ENCODE assay signal across 14 cellular contexts in genomic region chr2:19850526-19851050, GRCh38. TPM values are rescaled to one million over a fixed set of nuclear protein-coding genes. Genes with fewer than 3 reads are reported as not detected.
DNase-seq lines count a peak whose midpoint lies in the region; ATAC-seq, FAIRE-seq and TF ChIP-seq lines count a peak whose summit lies in the region.
"Had no signal": no experiment of that assay in that cellular context is flagged by ENCODE, and none has a peak within 500 bp of the region (broad histone marks: within the 10 kb centered on the region; RNA-seq: fewer than 3 reads in every experiment).

No MANE protein-coding gene starts in this region.

- no peaks in the 10 kb centered on the region for H4K20me1 ChIP-seq in H1 (replicated peaks in 1 of 2; ENCODE audit: control insufficient read depth in 1 of 2, insufficient read depth in 2 of 2, low read length in 2 of 2)
- H4K20me1 ChIP-seq: BLaER1 had no signal

- no peak overlapping the region for H3K23ac ChIP-seq in H1 (ENCODE audit: insufficient read length)

- TF ChIP-seq POLR2A in H1 (IDR thresholded peaks at IDR 0.05; ENCODE audit: control extremely low read depth in 1 of 2, low read depth in 2 of 2, low read length in 2 of 2) = no peak
- no peak for TF ChIP-seq POLR2A in erythroblast (IDR thresholded peaks at IDR 0.05; ENCODE audit: low read length)

- H3K18ac ChIP-seq in H1 (ENCODE audit: extremely low read depth, low read length) = no peak overlapping the region

- no peak overlapping the region for H3K4ac ChIP-seq in H1 (replicated peaks; ENCODE audit: insufficient read length, low read depth, low read length)

- H3K4me1 ChIP-seq in heart right ventricle (peaks cover 0 to 2% (median 0%) of the 10 kb centered on the region in 9 donors), H1 (replicated peaks in 1 of 4; ENCODE audit: control insufficient read depth in 3 of 4, insufficient read depth in 4 of 4, low read length in 3 of 4) (peaks cover 0 to 4% (median 2%) of the 10 kb centered on the region in 4 experiments; a peak in 4 of 7 replicates), thoracic aorta (ENCODE audit: control insufficient read depth in 1 of 2, low read depth in 2 of 2) (peaks cover 3 to 40% of the 10 kb centered on the region in 2 donors)
- H3K4me1 ChIP-seq: BLaER1, HAP-1 had no signal

- no peaks in the 10 kb centered on the region for H3K79me1 ChIP-seq in H1 (ENCODE audit: low read depth, low read length)

- no peak overlapping the region for H3K14ac ChIP-seq in H1 (ENCODE audit: insufficient read length)

- no peak overlapping the region for H4K5ac ChIP-seq in H1 (ENCODE audit: insufficient read length, low read depth, low read length)

- ATAC-seq in heart right ventricle = no peak
- ATAC-seq in thoracic aorta (ENCODE audit: insufficient number of reproducible peaks, low FRiP score, low read depth) = no peak

- POLR2A ChIA-PET in H1 (lab: Charles Lee; ENCODE audit: partially characterized antibody) = no interaction called here

- H3K56ac ChIP-seq in H1 (replicated peaks; ENCODE audit: insufficient read length, low read depth, low read length) = no peak overlapping the region

- no peak overlapping the region for H2BK15ac ChIP-seq in H1 (ENCODE audit: low read length)

- H3K27me3 ChIP-seq in heart right ventricle (no peaks in the 10 kb centered on the region), H1 (replicated peaks in 1 of 4; ENCODE audit: control insufficient read depth in 3 of 4, extremely low read depth in 1 of 4, insufficient read depth in 3 of 4, low read length in 3 of 4) (no peaks in the 10 kb centered on the region; a peak in 1 of 7 replicates), thoracic aorta (replicated peaks; ENCODE audit: insufficient read depth) (no peaks in the 10 kb centered on the region)
- H3K27me3 ChIP-seq: BLaER1 had no signal

- H3K36me3 Mint-ChIP-seq in endothelial cell (ENCODE audit: low read depth, unreplicated experiment) = no peaks in the 10 kb centered on the region
- H3K36me3 Mint-ChIP-seq: CD8-positive, alpha-beta memory T cell had no signal

- intact Hi-C loops in cardiac septum (cut with DNase I) = no loop called here
- intact Hi-C loops in heart right ventricle (cut with DNase I) = loop anchor here in 3 of 10 donors (10.0 kb wide), 3 partner anchors 76 to 1456 kb away; no protein-coding TSS in a partner anchor

- H3K36me3 ChIP-seq in heart right ventricle = no peaks in the 10 kb centered on the region
- no peaks in the 10 kb centered on the region for H3K36me3 ChIP-seq in H1 (ENCODE audit: control insufficient read depth in 2 of 4, insufficient read depth in 4 of 4, low read length in 3 of 4)
- H3K36me3 ChIP-seq in thoracic aorta = no peaks in the 10 kb centered on the region
- H3K36me3 ChIP-seq: BLaER1, HAP-1 had no signal

- H3K27ac Mint-ChIP-seq in endothelial cell (ENCODE audit: unreplicated experiment) = no peak overlapping the region
- H3K27ac Mint-ChIP-seq: CD8-positive, alpha-beta memory T cell; GM23338 had no signal

- H3K27ac ChIP-seq in heart right ventricle (no peak overlapping the region), H1 (ENCODE audit: low read depth, low read length) (no peak overlapping the region), thoracic aorta (peak overlapping the region; percentile 14 to 44)
- H3K27ac ChIP-seq: BLaER1 had no signal

- no peak for TF ChIP-seq EP300 in H1 (IDR thresholded peaks at IDR 0.05; ENCODE audit: borderline replicate concordance in 1 of 2, low read depth in 2 of 2, low read length in 2 of 2)

- no peak overlapping the region for H2BK120ac ChIP-seq in H1 (replicated peaks; ENCODE audit: low read depth, low read length)

- H3K9me3 ChIP-seq in heart right ventricle (no peaks in the 10 kb centered on the region), H1 (ENCODE audit: insufficient read depth in 2 of 2, low read depth in 1 of 2, low read length in 1 of 2) (no peaks in the 10 kb centered on the region), thoracic aorta (no peaks in the 10 kb centered on the region)
- H3K9me3 ChIP-seq: BLaER1, HAP-1 had no signal

- H2AFZ ChIP-seq in H1 (ENCODE audit: low read length) = no peak overlapping the region

- TF ChIP-seq CTCF in heart right ventricle (IDR thresholded peaks at IDR 0.05) = no peak
- no peak for TF ChIP-seq CTCF in H1 (IDR thresholded peaks at IDR 0.05; ENCODE audit: control extremely low read depth in 1 of 3, insufficient read depth in 1 of 3, low read depth in 1 of 3, low read length in 3 of 3)
- TF ChIP-seq CTCF in thoracic aorta (IDR thresholded peaks at IDR 0.05) = no peak
- no peak for TF ChIP-seq CTCF in endothelial cell (IDR thresholded peaks at IDR 0.05; ENCODE audit: unreplicated experiment)

- no peaks in the 10 kb centered on the region for H3K4me1 Mint-ChIP-seq in endothelial cell (ENCODE audit: unreplicated experiment)
- H3K4me1 Mint-ChIP-seq: CD8-positive, alpha-beta memory T cell; GM23338 had no signal

- H2AK5ac ChIP-seq in H1 (ENCODE audit: low read depth, low read length) = no peak overlapping the region

- no peak overlapping the region for H4K91ac ChIP-seq in H1 (replicated peaks; ENCODE audit: insufficient read length, low read length)

- no peak overlapping the region; the same call in 1 of the 2 replicates for H2BK12ac ChIP-seq in H1 (ENCODE audit: low read depth, low read length)

- H3K4me3 Mint-ChIP-seq in endothelial cell (ENCODE audit: unreplicated experiment) = no peak overlapping the region
- H3K4me3 Mint-ChIP-seq: CD8-positive, alpha-beta memory T cell; GM23338 had no signal

- no peak overlapping the region for H3K4me3 ChIP-seq in heart right ventricle
- H3K4me3 ChIP-seq in H1 (ENCODE audit: extremely low read depth in 1 of 4, insufficient read depth in 2 of 4, low read depth in 3 of 4, low read length in 4 of 4) = no peak overlapping the region
- H3K4me3 ChIP-seq in thoracic aorta = no peak overlapping the region
- H3K4me3 ChIP-seq: BLaER1, GM23338, HAP-1 had no signal

- no peak overlapping the region for H3K4me2 ChIP-seq in H1 (ENCODE audit: insufficient read depth in 1 of 2, low read depth in 2 of 2, low read length in 2 of 2)
- H3K4me2 ChIP-seq: BLaER1, GM23338 had no signal

- H2BK20ac ChIP-seq in H1 (ENCODE audit: low read length) = no peak overlapping the region

- FAIRE-seq in H1 (lab: Jason Lieb, UNC) = no peak
- FAIRE-seq: HepG2 had no signal

- no peaks in the 10 kb centered on the region for H3K9me3 Mint-ChIP-seq in endothelial cell (ENCODE audit: unreplicated experiment)

- DNase-seq in cardiac septum (ENCODE audit: low spot score) = peak; percentile 61
- no peak for DNase-seq in heart right ventricle
- peak in 1 of 2 experiments; percentile 37 for DNase-seq in H1 (ENCODE audit: low read depth in 1 of 2, low spot score in 2 of 2)
- DNase-seq in thoracic aorta (ENCODE audit: low spot score) = no peak
- DNase-seq in erythroblast (lab: John Stamatoyannopoulos, UW) = no peak
- no peak for DNase-seq in COLO829 (ENCODE audit: low spot score)
- no peak for DNase-seq in endothelial cell (ENCODE audit: low spot score)
- DNase-seq: AML-193; CD8-positive, alpha-beta memory T cell; GF-D8 had no signal

- peak overlapping the region; percentile 74; the same call in 1 of the 2 replicates for H2BK5ac ChIP-seq in H1 (ENCODE audit: low read depth, low read length)

- WGBS in heart right ventricle, 2 donors = 79 to 82% methylated on average over 4 of the region's 4 CpGs
- WGBS in H1 (ENCODE audit: extremely low coverage in 1 of 2, insufficient coverage in 1 of 2, insufficient read length in 1 of 2, insufficient replicate concordance in 2 of 2, low coverage in 1 of 2, low lambda C conversion rate in 2 of 2, missing lambda C conversion rate in 1 of 2), 2 experiments = 81% methylated on average over 4 of the region's 4 CpGs; no CpG with 5 or more reads in 1 of the 2 experiments

- no peak for TF ChIP-seq RAD21 in H1 (IDR thresholded peaks at IDR 0.05 in 1 of 2, conservative IDR thresholded peaks at IDR 0.05 in 1 of 2; ENCODE audit: low read depth in 2 of 2, low read length in 2 of 2)

- CTCF ChIA-PET in H1 (lab: Charles Lee; ENCODE audit: partially characterized antibody) = interaction anchor here (0.9 to 1.7 kb wide), 13 partner anchors 13 to 622 kb away, joined by 3 to 6 read pairs (median 4); no protein-coding TSS in a partner anchor

- H3K23me2 ChIP-seq in H1 (ENCODE audit: low read depth, low read length) = no peaks in the 10 kb centered on the region

- no peaks in the 10 kb centered on the region for H3K27me3 Mint-ChIP-seq in endothelial cell (ENCODE audit: unreplicated experiment)

- no peak overlapping the region for H3K9ac ChIP-seq in H1 (replicated peaks in 1 of 4; ENCODE audit: extremely low read depth in 1 of 4, low read depth in 3 of 4, low read length in 3 of 4)
- H3K9ac ChIP-seq: BLaER1 had no signal

- H3K79me2 ChIP-seq in H1 (ENCODE audit: control insufficient read depth in 1 of 2, insufficient read depth in 2 of 2, low read length in 2 of 2) = no peaks in the 10 kb centered on the region

- no peak overlapping the region for H4K8ac ChIP-seq in H1 (ENCODE audit: extremely low read depth, insufficient read depth, low read length)

TF ChIP-seq in H1, 55 proteins besides CTCF, POLR2A, EP300 and RAD21:
- TF ChIP-seq RNF2 (IDR thresholded peaks at IDR 0.05; ENCODE audit: borderline replicate concordance, low read depth, low read length, missing control alignments, poor library complexity, severe bottlenecking) (no peak), MAX (IDR thresholded peaks at IDR 0.05) (no peak), SP4 (IDR thresholded peaks at IDR 0.05; ENCODE audit: low read length) (no peak), CBX8 (IDR thresholded peaks at IDR 0.05; ENCODE audit: borderline replicate concordance, low read depth, low read length) (no peak), TEAD4 (IDR thresholded peaks at IDR 0.05; ENCODE audit: low read depth, low read length) (no peak), MAFK (IDR thresholded peaks at IDR 0.05; ENCODE audit: low read depth, low read length) (no peak), SP2 (IDR thresholded peaks at IDR 0.05; ENCODE audit: low read length) (no peak)

RNA-seq across cellular contexts. Expression of gene TTC32, which starts 51.2 kb away (rescaled TPM):
- total RNA-seq in cardiac septum (7.5 TPM), heart right ventricle (1 to 10 TPM; 3.4 to 9.0 (median 6.0) TPM), thoracic aorta (10 to 100 TPM in 1 of 2 donors, 1 to 10 TPM in 1; 9.2 to 11.9 TPM), endothelial cell (ENCODE audit: unreplicated experiment) (9.4 TPM)
- polyA plus RNA-seq in heart right ventricle (10 to 100 TPM in 1 of 2 donors, 1 to 10 TPM in 1; 6.8 to 27.7 TPM), H1 (2011; rRNA removed) (5.8 and 6.8 TPM in 2 replicates)
- 6.7 and 8.7 TPM in 2 replicates for total RNA-seq in H1 (2021; fragmentation: NEBNext Ultra II Directional; extraction: Animal tissue kit (Norgen Biotek cat#: 25700))
- polyA plus RNA-seq in H1 (2011; cell fraction: cytosol; rRNA removed) = 11.5 TPM
- 6.4 TPM for polyA plus RNA-seq in H1 (2011; cell fraction: nucleus; rRNA removed)
- polyA plus RNA-seq in H1 (2012, experiment 1 of 2) = 5.5 to 6.4 TPM (median 5.9 TPM) in 4 replicates
- polyA plus RNA-seq in H1 (2012, experiment 2 of 2) = 3.1 TPM
- 12.4 TPM for polyA plus RNA-seq in H1 (2013, experiment 1 of 2)
- polyA plus RNA-seq in H1 (2013, experiment 2 of 2) = 12.3 TPM
- polyA minus RNA-seq in H1 (2011; rRNA and poly(A)+ RNA removed) = 2.4 and 3.2 TPM in 2 replicates
- polyA minus RNA-seq in H1 (2011; cell fraction: cytosol; rRNA and poly(A)+ RNA removed) = 2.1 TPM
- 17.7 TPM for polyA minus RNA-seq in H1 (2011; cell fraction: nucleus; rRNA and poly(A)+ RNA removed)

Comparison
In these comparisons a context has a peak if more than half of its experiments do, and no peak if none do; other contexts are left out.
1. H3K27ac ChIP-seq: peak in thoracic aorta (2 of 2); none in heart right ventricle (0 of 10) and H1 (single experiment).